ENCODE assay signal across 28 cellular contexts in the genomic region with DNA sequence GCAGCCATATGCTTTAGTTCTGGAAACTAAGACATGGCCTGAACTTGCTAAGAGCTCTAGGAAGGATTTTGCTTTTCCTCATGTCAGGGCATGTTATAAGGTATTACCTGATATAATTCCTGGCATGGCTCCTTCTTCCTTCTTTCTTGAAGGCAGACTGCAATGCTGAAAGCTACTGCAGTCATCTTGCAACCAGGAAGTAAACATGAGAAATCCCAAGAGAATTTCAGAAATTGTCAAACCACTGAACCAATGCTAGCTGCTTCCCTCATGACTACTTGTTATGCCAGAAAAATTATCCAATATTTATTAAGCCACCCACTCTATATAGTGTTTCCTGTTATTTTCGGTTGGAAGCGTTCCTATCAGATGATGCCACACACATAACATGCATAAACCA.
DNase-seq lines count a peak whose midpoint lies in the region; ATAC-seq, FAIRE-seq and TF ChIP-seq lines count a peak whose summit lies in the region.
"Had no signal": no experiment of that assay in that cellular context is flagged by ENCODE, and none has a peak within 500 bp of the region (broad histone marks: within the 10 kb centered on the region; RNA-seq: fewer than 3 reads in every experiment).

No MANE protein-coding gene starts in this region.

- H3K9ac ChIP-seq in BLaER1, result no peak overlapping the region
- H3K9ac ChIP-seq: KMS-11 had no signal

- no peaks in the 10 kb centered on the region for H3K27me3 ChIP-seq in BLaER1
- H3K27me3 ChIP-seq in bronchial epithelial cell (ENCODE audit: control insufficient read depth, insufficient read depth, low read length), result no peaks in the 10 kb centered on the region
- H3K27me3 ChIP-seq in heart left ventricle, result no peaks in the 10 kb centered on the region
- H3K27me3 ChIP-seq: BE2C had no signal

- no peak for TF ChIP-seq CTCF in bronchial epithelial cell (IDR thresholded peaks at IDR 0.05; ENCODE audit: insufficient read depth, low read length, severe bottlenecking)
- no peak for TF ChIP-seq CTCF in heart left ventricle (IDR thresholded peaks at IDR 0.05)

- H3K4me1 ChIP-seq in BLaER1 (peaks cover 10% of the 10 kb centered on the region), heart left ventricle (no peaks in the 10 kb centered on the region)

- WGBS in heart left ventricle, 4 donors, result 72 to 84% (median 78%) methylated on average over 2 of the region's 2 CpGs

- FAIRE-seq in bronchial epithelial cell (lab: Jason Lieb, UNC), result peak; percentile 97
- FAIRE-seq: GM12878, H1, HTR-8/SVneo, urothelium cell line had no signal

- H3K9me3 ChIP-seq in BLaER1 (no peaks in the 10 kb centered on the region), heart left ventricle (no peaks in the 10 kb centered on the region)
- H3K9me3 ChIP-seq: A549, BE2C, mucosa of descending colon had no signal

- peak overlapping the region; percentile 37 for H3K4me2 ChIP-seq in BLaER1
- H3K4me2 ChIP-seq: A549, KMS-11 had no signal

- H3K36me3 ChIP-seq in BLaER1, result no peaks in the 10 kb centered on the region
- no peaks in the 10 kb centered on the region for H3K36me3 ChIP-seq in bronchial epithelial cell (ENCODE audit: control insufficient read depth, insufficient read depth, low read length)
- H3K36me3 ChIP-seq in heart left ventricle, result no peaks in the 10 kb centered on the region
- H3K36me3 ChIP-seq: BE2C had no signal

- no peak for ATAC-seq in HG03521 (IDR thresholded peaks at IDR 0.05; ENCODE audit: unreplicated experiment)
- no peak for ATAC-seq in heart left ventricle
- ATAC-seq in HG03457 (IDR thresholded peaks at IDR 0.05; ENCODE audit: unreplicated experiment), result no peak
- no peak for ATAC-seq in Right ventricle myocardium inferior
- ATAC-seq: A549, GM12878, left ventricle myocardium superior, mucosa of descending colon had no signal

- H4K20me1 ChIP-seq in BLaER1, result no peaks in the 10 kb centered on the region

- H3K4me3 ChIP-seq in BLaER1 (no peak overlapping the region), bronchial epithelial cell (ENCODE audit: low read depth, low read length) (no peak overlapping the region), heart left ventricle (no peak overlapping the region)
- H3K4me3 ChIP-seq: A549, GM12878, mucosa of descending colon had no signal

- H3K27ac ChIP-seq in BLaER1 (no peak overlapping the region), heart left ventricle (no peak overlapping the region)
- H3K27ac ChIP-seq: A549, KMS-11, VCaP had no signal

- TF ChIP-seq POLR2A in heart left ventricle (IDR thresholded peaks at IDR 0.05), result no peak

- DNase-seq in NCI-H2171 (lab: John Stamatoyannopoulos, UW), result peak; percentile 91
- peak; percentile 100 for DNase-seq in bronchial epithelial cell (ENCODE audit: low read depth)
- peak; percentile 26 for DNase-seq in kidney tubule cell (ENCODE audit: low spot score)
- DNase-seq in heart left ventricle, result no peak
- DNase-seq in Right ventricle myocardium inferior (ENCODE audit: missing footprints), result no peak
- DNase-seq: activated CD4-positive, alpha-beta T cell treated with anti-CD3 and anti-CD28 coated beads, Interleukin-2, amount 10 ng/mL, durations not matched to agents 24 days and 14 days; activated naive CD4-positive, alpha-beta T cell treated with Interleukin-2 at 50 U/mL for 16 hours; activated T-cell treated with anti-CD3 and anti-CD28 coated beads, Interleukin-2, amount 50 U/mL, for 48 hours; amniotic stem cell; BE2C; caudate nucleus; COR-L47; left ventricle myocardium superior; mucosa of descending colon; NCI-H774; nephron progenitor cell; posterior cingulate gyrus; substantia nigra had no signal

- intact Hi-C loops in heart left ventricle (cut with DNase I) (no loop called here), Right ventricle myocardium inferior (cut with DNase I) (no loop called here)

Comparison
In these comparisons a context has a peak if more than half of its experiments do, and no peak if none do; other contexts are left out.
1. DNase-seq: peak in NCI-H2171 (single experiment), bronchial epithelial cell (single experiment) and kidney tubule cell (single experiment); none in heart left ventricle (0 of 5) and Right ventricle myocardium inferior (single experiment).